ENCODE assay signal across 1 cellular context in genomic region chr10:29951441-29951931, GRCh38.
TF ChIP-seq lines count a peak whose summit lies in the region.

No MANE protein-coding gene starts in this region.

TF ChIP-seq in H1, 55 proteins besides CTCF, POLR2A, EP300 and RAD21 (continued from another document):
- TF ChIP-seq GTF2F1 (IDR thresholded peaks at IDR 0.05; ENCODE audit: borderline replicate concordance, low read depth, low read length) (no peak), CTBP2 (IDR thresholded peaks at IDR 0.05; ENCODE audit: borderline replicate concordance, insufficient read depth, insufficient read length, low read length) (no peak), CHD2 (IDR thresholded peaks at IDR 0.05; ENCODE audit: low read length) (no peak), CHD1 (IDR thresholded peaks at IDR 0.05; ENCODE audit: low read depth, low read length) (no peak), KDM5A (IDR thresholded peaks at IDR 0.05; ENCODE audit: low read length) (no peak), ZNF274 (IDR thresholded peaks at IDR 0.05; ENCODE audit: borderline replicate concordance, extremely low read depth, low read length) (no peak), RFX5 (IDR thresholded peaks at IDR 0.05; ENCODE audit: borderline replicate concordance, low read depth, low read length) (no peak), KDM4A (IDR thresholded peaks at IDR 0.05; ENCODE audit: low read depth, low read length, severe bottlenecking) (no peak), TAF7 (optimal IDR thresholded peaks at IDR 0.05; ENCODE audit: borderline replicate concordance, low read depth, low read length) (no peak)
TF ChIP-seq in H1: peak in this region for 0.
